ENCODE assay signal across 10 cellular contexts in genomic region chr10:20858292-20859124, GRCh38. TPM values are rescaled to one million over a fixed set of nuclear protein-coding genes. Genes with fewer than 3 reads are reported as not detected.
DNase-seq lines count a peak whose midpoint lies in the region; ATAC-seq and TF ChIP-seq lines count a peak whose summit lies in the region.
"Had no signal": no experiment of that assay in that cellular context is flagged by ENCODE, and none has a peak within 500 bp of the region (broad histone marks: within the 10 kb centered on the region; RNA-seq: fewer than 3 reads in every experiment).

No MANE protein-coding gene starts in this region.

- no peaks in the 10 kb centered on the region for H3K27me3 ChIP-seq in lung (ENCODE audit: control insufficient read depth, insufficient read depth)
- H3K27me3 ChIP-seq: SJCRH30 had no signal

- ATAC-seq in lung (ENCODE audit: insufficient read depth, low FRiP score) (peak; percentile 66), HG02623 (IDR thresholded peaks at IDR 0.05; ENCODE audit: unreplicated experiment) (no peak)

- H3K27ac ChIP-seq in lung (ENCODE audit: low read depth in 1 of 2, low read length in 1 of 2), result no peak overlapping the region
- H3K27ac ChIP-seq: SJCRH30 had no signal

- no peaks in the 10 kb centered on the region for H3K9me3 ChIP-seq in lung (ENCODE audit: control insufficient read depth in 2 of 2, insufficient read depth in 1 of 2, low read length in 1 of 2)
- H3K9me3 ChIP-seq: SJCRH30 had no signal

- H3K36me3 ChIP-seq in lung (ENCODE audit: control insufficient read depth in 2 of 2, insufficient read depth in 2 of 2, low read length in 2 of 2), result peaks cover 0 to 17% of the 10 kb centered on the region in 2 donors
- H3K36me3 ChIP-seq: SJCRH30 had no signal

- CTCF ChIA-PET in GM10248 (lab: Yijun Ruan, JAX), result interaction anchor here (1.6 kb wide), 1 partner anchor 163 kb away, joined by 5 read pairs; no protein-coding TSS in a partner anchor

- TF ChIP-seq CTCF in GM10248 (IDR thresholded peaks at IDR 0.05; ENCODE audit: control extremely low read depth, extremely low read depth, low read depth, missing control alignments) (peak; percentile 38), astrocyte of the cerebellum (IDR thresholded peaks at IDR 0.05; ENCODE audit: low read depth, low read length, missing control alignments) (peak; percentile 15), lung (IDR thresholded peaks at IDR 0.05; ENCODE audit: control extremely low read depth, extremely low read depth) (no peak)

- DNase-seq in GM10248 (ENCODE audit: extremely low spot score) (no peak), LoVo (ENCODE audit: low spot score) (peak; percentile 32), astrocyte of the cerebellum (ENCODE audit: low read depth) (peak; percentile 18), lung (ENCODE audit: low spot score) (no peak)
- DNase-seq in activated CD4-positive, alpha-beta T cell treated with anti-CD3 and anti-CD28 coated beads, Interleukin-2, amount 50 U/mL, for 4 hours, result no peak
- DNase-seq in activated naive CD4-positive, alpha-beta T cell (lab: John Stamatoyannopoulos, UW), result no peak
- DNase-seq in activated CD4-positive, alpha-beta T cell treated with anti-CD3 and anti-CD28 coated beads for 1 hour, result no peak
- DNase-seq: naive B cell had no signal

- in situ Hi-C loops in astrocyte of the cerebellum (cut with HindIII; ENCODE audit: low sequenced_read_pairs), result no loop called here

- H3K4me3 ChIP-seq in astrocyte of the cerebellum (ENCODE audit: low read depth, low read length) (no peak overlapping the region), lung (no peak overlapping the region)
- H3K4me3 ChIP-seq: SJCRH30 had no signal

- WGBS in lung, 2 donors, result 12 to 20% methylated on average over 2 of the region's 2 CpGs

- peaks cover 0 to 3% of the 10 kb centered on the region in 2 donors for H3K4me1 ChIP-seq in lung (ENCODE audit: control insufficient read depth in 2 of 2, insufficient read depth in 2 of 2, low read length in 2 of 2)
- H3K4me1 ChIP-seq: SJCRH30 had no signal

- POLR2A ChIA-PET in GM10248 (lab: Yijun Ruan, JAX), result no interaction called here

RNA-seq across cellular contexts. Expression of gene NEBL, which starts 38.6 kb away (rescaled TPM):
- total RNA-seq in lung, result 10 to 100 TPM; 72.5 to 74.7 TPM
- 10 to 100 TPM; 19.4 to 27.7 TPM for polyA plus RNA-seq in lung

Comparison
In these comparisons a context has a peak if more than half of its experiments do, and no peak if none do; other contexts are left out.
1. DNase-seq: peak in LoVo (single experiment) and astrocyte of the cerebellum (single experiment); none in GM10248 (single experiment), lung (single experiment), activated CD4-positive, alpha-beta T cell treated with anti-CD3 and anti-CD28 coated beads, Interleukin-2, amount 50 U/mL, for 4 hours (0 of 2), activated naive CD4-positive, alpha-beta T cell (0 of 4) and activated CD4-positive, alpha-beta T cell treated with anti-CD3 and anti-CD28 coated beads for 1 hour (single experiment).